ENCODE assay signal across 21 cellular contexts in genomic region chr5:71699233-71699632, GRCh38. TPM values are rescaled to one million over a fixed set of nuclear protein-coding genes. Genes with fewer than 3 reads are reported as not detected.
DNase-seq lines count a peak whose midpoint lies in the region; ATAC-seq and TF ChIP-seq lines count a peak whose summit lies in the region.
"Had no signal": no experiment of that assay in that cellular context is flagged by ENCODE, and none has a peak within 500 bp of the region (broad histone marks: within the 10 kb centered on the region; RNA-seq: fewer than 3 reads in every experiment).

No MANE protein-coding gene starts in this region.

- H3K9me3 Mint-ChIP-seq in endothelial cell (ENCODE audit: unreplicated experiment): no peaks in the 10 kb centered on the region
- H3K9me3 Mint-ChIP-seq in activated T-helper 17 cell treated with anti-CD3 and anti-CD28 coated beads, Interleukin-2, amount 50 U/mL, for 72 hours: peaks cover 4% of the 10 kb centered on the region

- peaks cover 77% of the 10 kb centered on the region for H3K4me1 Mint-ChIP-seq in endothelial cell (ENCODE audit: unreplicated experiment)
- H3K4me1 Mint-ChIP-seq in activated T-helper 17 cell treated with anti-CD3 and anti-CD28 coated beads, Interleukin-2, amount 50 U/mL, for 72 hours: peaks cover 8% of the 10 kb centered on the region

- TF ChIP-seq POLR2A in right lobe of liver (IDR thresholded peaks at IDR 0.05): no peak

- H3K27ac ChIP-seq in BLaER1 (no peak overlapping the region), mesodermal cell (ENCODE audit: low read depth, low read length, severe bottlenecking) (peak overlapping the region; percentile 12), right lobe of liver (no peak overlapping the region)
- H3K27ac ChIP-seq: Peyer's patch had no signal

- H3K4me1 ChIP-seq in BLaER1 (peaks cover 45% of the 10 kb centered on the region), mesodermal cell (ENCODE audit: control insufficient read depth, insufficient read depth, low read length, poor library complexity, severe bottlenecking) (peaks cover 11% of the 10 kb centered on the region), right lobe of liver (no peaks in the 10 kb centered on the region)
- H3K4me1 ChIP-seq: Peyer's patch had no signal

- no peak overlapping the region for H3K4me3 Mint-ChIP-seq in endothelial cell (ENCODE audit: unreplicated experiment)
- H3K4me3 Mint-ChIP-seq in activated T-helper 17 cell treated with anti-CD3 and anti-CD28 coated beads, Interleukin-2, amount 50 U/mL, for 72 hours: no peak overlapping the region
- H3K4me3 Mint-ChIP-seq: CD14-positive monocyte had no signal

- intact Hi-C loops in right lobe of liver (cut with DNase I): no loop called here

- H3K27me3 ChIP-seq in BLaER1 (no peaks in the 10 kb centered on the region), right lobe of liver (no peaks in the 10 kb centered on the region)
- H3K27me3 ChIP-seq: Peyer's patch had no signal

- no peaks in the 10 kb centered on the region for H4K20me1 ChIP-seq in BLaER1

- no peak overlapping the region for H3K4me3 ChIP-seq in BLaER1
- no peak overlapping the region for H3K4me3 ChIP-seq in mesodermal cell (ENCODE audit: extremely low read depth, insufficient read depth, low read length, poor library complexity, severe bottlenecking)
- no peak overlapping the region for H3K4me3 ChIP-seq in right lobe of liver
- H3K4me3 ChIP-seq: GM12878, HAP-1, MG63, Peyer's patch had no signal

- ATAC-seq in activated T-helper 17 cell treated with anti-CD3 and anti-CD28 coated beads, Interleukin-2, amount 50 U/mL, for 72 hours (replicated peaks): no peak
- no peak for ATAC-seq in right lobe of liver
- ATAC-seq: GM12878, SK-N-SH treated with all-trans-retinoic acid at 6 μM for 48 hours had no signal

- 100% methylated on average over 1 of the region's 2 CpGs; no CpG with 5 or more reads in 1 of the 2 experiments for WGBS in mesodermal cell (ENCODE audit: insufficient coverage in 2 of 2), 2 experiments
- 60% methylated on average over 2 of the region's 2 CpGs for WGBS in right lobe of liver (ENCODE audit: insufficient coverage, low coverage, low lambda C conversion rate, missing lambda C conversion rate)

- H3K4me2 ChIP-seq in BLaER1: peak overlapping the region; percentile 3; the same call in 1 of the 2 replicates

- H3K9ac ChIP-seq in BLaER1: no peak overlapping the region

- peak overlapping the region; percentile 95 for H3K27ac Mint-ChIP-seq in endothelial cell (ENCODE audit: unreplicated experiment)
- H3K27ac Mint-ChIP-seq in activated T-helper 17 cell treated with anti-CD3 and anti-CD28 coated beads, Interleukin-2, amount 50 U/mL, for 72 hours: no peak overlapping the region
- H3K27ac Mint-ChIP-seq: CD14-positive monocyte had no signal

- DNase-seq in M059J (ENCODE audit: low read depth) (peak; percentile 2), endothelial cell (ENCODE audit: low spot score) (no peak), right lobe of liver (no peak), NCI-H187 treated with DMSO at 0.1 percent for 48 hours (lab: John Stamatoyannopoulos, UW) (no peak)
- DNase-seq: DMS 273 treated with DMSO at 0.1 percent for 48 hours, DMS79 treated with DMSO at 0.1 percent for 48 hours, IMR-90, MG63, NCI-H1048, NCI-H1436, NCI-H1930, NCI-H510A, NCI-H774, Peyer's patch had no signal

- H3K36me3 ChIP-seq in BLaER1 (no peaks in the 10 kb centered on the region), mesodermal cell (ENCODE audit: control insufficient read depth, insufficient read depth, low read length) (no peaks in the 10 kb centered on the region), right lobe of liver (no peaks in the 10 kb centered on the region)
- H3K36me3 ChIP-seq: HAP-1, MG63, Peyer's patch had no signal

- peaks cover 4% of the 10 kb centered on the region for H3K36me3 Mint-ChIP-seq in endothelial cell (ENCODE audit: low read depth, unreplicated experiment)
- H3K36me3 Mint-ChIP-seq in activated T-helper 17 cell treated with anti-CD3 and anti-CD28 coated beads, Interleukin-2, amount 50 U/mL, for 72 hours (ENCODE audit: low read depth): no peaks in the 10 kb centered on the region
- H3K36me3 Mint-ChIP-seq: CD14-positive monocyte had no signal

- 0 out of 2 replicates have a peak, but pooled peaks cover 6% of the 10 kb centered on the region for H3K9me3 ChIP-seq in BLaER1
- no peaks in the 10 kb centered on the region for H3K9me3 ChIP-seq in mesodermal cell (ENCODE audit: control insufficient read depth, low read length)
- no peaks in the 10 kb centered on the region for H3K9me3 ChIP-seq in right lobe of liver
- H3K9me3 ChIP-seq: HAP-1, MG63, Peyer's patch had no signal

- peaks cover 5% of the 10 kb centered on the region for H3K27me3 Mint-ChIP-seq in endothelial cell (ENCODE audit: unreplicated experiment)
- H3K27me3 Mint-ChIP-seq in activated T-helper 17 cell treated with anti-CD3 and anti-CD28 coated beads, Interleukin-2, amount 50 U/mL, for 72 hours: peaks cover 10% of the 10 kb centered on the region

- TF ChIP-seq CTCF in endothelial cell (IDR thresholded peaks at IDR 0.05; ENCODE audit: unreplicated experiment) (no peak), right lobe of liver (IDR thresholded peaks at IDR 0.05) (no peak)

RNA-seq across cellular contexts. Expression of gene CARTPT, which starts 19.8 kb away (rescaled TPM):
- total RNA-seq in M059J (2014; rRNA removed; shearing (Covaris generic)): not detected in 2 replicates
- total RNA-seq in endothelial cell (ENCODE audit: unreplicated experiment) (148 TPM), right lobe of liver (not detected)
- polyA plus RNA-seq in mesodermal cell (2013, experiment 1 of 2): 6.3 TPM
- 2.5 TPM for polyA plus RNA-seq in mesodermal cell (2013, experiment 2 of 2)
- total RNA-seq in activated T-helper 17 cell treated with anti-CD3 and anti-CD28 coated beads, Interleukin-2, amount 50 U/mL, for 72 hours: not detected
- total RNA-seq: GM12878, IMR-90, Peyer's patch had no signal
- polyA plus RNA-seq: CD14-positive monocyte, GM12878, IMR-90 had no signal

Comparison
In these comparisons a context has a peak if more than half of its experiments do, and no peak if none do; other contexts are left out.
1. RNA of gene CARTPT, which starts 19.8 kb away (total RNA-seq): 148 TPM in endothelial cell (single experiment); not detected in M059J, not detected in activated T-helper 17 cell treated with anti-CD3 and anti-CD28 coated beads, Interleukin-2, amount 50 U/mL, for 72 hours and not detected in right lobe of liver; every median in the first group is over 100 times any median in the second.